1 cellular context compared by ENCODE assay signal in genomic region chr10:12875100-12875499, GRCh38.
TF ChIP-seq lines count a peak whose summit lies in the region.

No MANE protein-coding gene starts in this region.

TF ChIP-seq in liver, 16 proteins besides CTCF, POLR2A, EP300 and RAD21 (continued from another document):
- TF ChIP-seq ZBTB33 (IDR thresholded peaks at IDR 0.05) (peak; percentile 13), FOXA1 (IDR thresholded peaks at IDR 0.05) (peak; percentile 35), SP1 (IDR thresholded peaks at IDR 0.05) (peak; percentile 50), YY1 (IDR thresholded peaks at IDR 0.05) (peak; percentile 80), RXRA (IDR thresholded peaks at IDR 0.05) (peak; percentile 52 to 75)
- TF ChIP-seq, protein P1, sequence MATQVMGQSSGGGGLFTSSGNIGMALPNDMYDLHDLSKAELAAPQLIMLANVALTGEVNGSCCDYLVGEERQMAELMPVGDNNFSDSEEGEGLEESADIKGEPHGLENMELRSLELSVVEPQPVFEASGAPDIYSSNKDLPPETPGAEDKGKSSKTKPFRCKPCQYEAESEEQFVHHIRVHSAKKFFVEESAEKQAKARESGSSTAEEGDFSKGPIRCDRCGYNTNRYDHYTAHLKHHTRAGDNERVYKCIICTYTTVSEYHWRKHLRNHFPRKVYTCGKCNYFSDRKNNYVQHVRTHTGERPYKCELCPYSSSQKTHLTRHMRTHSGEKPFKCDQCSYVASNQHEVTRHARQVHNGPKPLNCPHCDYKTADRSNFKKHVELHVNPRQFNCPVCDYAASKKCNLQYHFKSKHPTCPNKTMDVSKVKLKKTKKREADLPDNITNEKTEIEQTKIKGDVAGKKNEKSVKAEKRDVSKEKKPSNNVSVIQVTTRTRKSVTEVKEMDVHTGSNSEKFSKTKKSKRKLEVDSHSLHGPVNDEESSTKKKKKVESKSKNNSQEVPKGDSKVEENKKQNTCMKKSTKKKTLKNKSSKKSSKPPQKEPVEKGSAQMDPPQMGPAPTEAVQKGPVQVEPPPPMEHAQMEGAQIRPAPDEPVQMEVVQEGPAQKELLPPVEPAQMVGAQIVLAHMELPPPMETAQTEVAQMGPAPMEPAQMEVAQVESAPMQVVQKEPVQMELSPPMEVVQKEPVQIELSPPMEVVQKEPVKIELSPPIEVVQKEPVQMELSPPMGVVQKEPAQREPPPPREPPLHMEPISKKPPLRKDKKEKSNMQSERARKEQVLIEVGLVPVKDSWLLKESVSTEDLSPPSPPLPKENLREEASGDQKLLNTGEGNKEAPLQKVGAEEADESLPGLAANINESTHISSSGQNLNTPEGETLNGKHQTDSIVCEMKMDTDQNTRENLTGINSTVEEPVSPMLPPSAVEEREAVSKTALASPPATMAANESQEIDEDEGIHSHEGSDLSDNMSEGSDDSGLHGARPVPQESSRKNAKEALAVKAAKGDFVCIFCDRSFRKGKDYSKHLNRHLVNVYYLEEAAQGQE (IDR thresholded peaks at IDR 0.05), result no peak
